In the genomic region with DNA sequence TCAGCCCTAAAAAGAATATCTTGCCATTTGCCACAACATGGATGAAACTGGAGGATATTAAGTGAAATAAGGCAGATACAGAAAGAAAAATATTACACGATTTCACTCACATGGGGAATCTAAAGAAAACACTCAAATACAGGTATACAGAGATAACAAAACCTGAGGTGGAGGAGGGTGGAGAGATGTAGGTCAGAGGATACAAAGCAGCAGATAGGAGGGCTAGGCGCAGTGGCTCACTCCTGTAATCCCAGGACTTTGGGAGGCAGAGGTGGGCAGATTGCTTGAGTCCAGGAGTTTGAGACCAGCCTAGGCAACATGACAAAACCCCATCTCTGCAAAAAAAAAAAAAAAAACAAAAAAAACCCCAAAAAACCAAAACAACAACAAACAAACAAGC, we compare ENCODE assay signal across 12 cellular contexts. TPM values are rescaled to one million over a fixed set of nuclear protein-coding genes. Genes with fewer than 3 reads are reported as not detected.
"Had no signal": no experiment of that assay in that cellular context is flagged by ENCODE, and none has a peak within 500 bp of the region (broad histone marks: within the 10 kb centered on the region; RNA-seq: fewer than 3 reads in every experiment).

No MANE protein-coding gene starts in this region.

- H3K4me1 ChIP-seq: HAP-1 had no signal

- DNase-seq: GM23248, GOT3, H7, H9, HCEC 1CT, HFFc6 had no signal

- FAIRE-seq: H1, H54 had no signal

- ATAC-seq: GM23338, HCT116 had no signal

- H3K27ac ChIP-seq: GM23248 had no signal

- H2AFZ ChIP-seq: GM23248, GM23338 had no signal

- H3K4me3 ChIP-seq: GM23248, GM23338, HAP-1 had no signal

- H3K9ac ChIP-seq: GM23248 had no signal

- H3K36me3 ChIP-seq: HAP-1 had no signal

- H3K4me2 ChIP-seq: GM23338 had no signal

- H3K9me3 ChIP-seq: HAP-1 had no signal

RNA-seq across cellular contexts. Expression of gene TF, which starts 36.3 kb away (rescaled TPM):
- total RNA-seq: GM23248, H4, H7 had no signal
